In genomic region chr2:169507698-169508097, GRCh38 we compare ENCODE assay signal across 2 cellular contexts.
TF ChIP-seq lines count a peak whose summit lies in the region.

No MANE protein-coding gene starts in this region.

TF ChIP-seq in GM12878, 131 proteins besides CTCF, POLR2A, EP300 and RAD21:
- TF ChIP-seq JUNB (IDR thresholded peaks at IDR 0.05) (0 out of 2 replicates have a peak, but pooled peaks have one; percentile 32), SMARCA5 (IDR thresholded peaks at IDR 0.05) (no peak), ATF7 (IDR thresholded peaks at IDR 0.05; ENCODE audit: low read depth) (peak; percentile 28; the same call in 1 of the 2 replicates)

TF ChIP-seq in HEK293T, 16 proteins besides CTCF, POLR2A, EP300 and RAD21:
- TF ChIP-seq NFRKB (IDR thresholded peaks at IDR 0.05): no peak
- TF ChIP-seq SUZ12 (IDR thresholded peaks at IDR 0.05): no peak
- TF ChIP-seq SP1 (IDR thresholded peaks at IDR 0.05): no peak
- no peak for TF ChIP-seq PKNOX1 (IDR thresholded peaks at IDR 0.05)
- no peak for TF ChIP-seq LEF1 (IDR thresholded peaks at IDR 0.05; ENCODE audit: borderline replicate concordance)
- TF ChIP-seq TARDBP (IDR thresholded peaks at IDR 0.05): no peak
- TF ChIP-seq BHLHE40 (IDR thresholded peaks at IDR 0.05; ENCODE audit: borderline replicate concordance): no peak
- no peak for TF ChIP-seq ARNT (IDR thresholded peaks at IDR 0.05)
- TF ChIP-seq HDGF (IDR thresholded peaks at IDR 0.05; ENCODE audit: borderline replicate concordance): no peak
- no peak for TF ChIP-seq ZNF384 (IDR thresholded peaks at IDR 0.05)
TF ChIP-seq in HEK293T: peak in this region for 0.
